ENCODE assay signal across 9 cellular contexts in genomic region chr9:23798325-23798724, GRCh38. TPM values are rescaled to one million over a fixed set of nuclear protein-coding genes. Genes with fewer than 3 reads are reported as not detected.
"Had no signal": no experiment of that assay in that cellular context is flagged by ENCODE, and none has a peak within 500 bp of the region (broad histone marks: within the 10 kb centered on the region; RNA-seq: fewer than 3 reads in every experiment).

No MANE protein-coding gene starts in this region.

- ATAC-seq: HCT116, K562 had no signal

- FAIRE-seq: H1, H54, HTR-8/SVneo, K562 had no signal

- H3K9me3 ChIP-seq: HAP-1 had no signal

- H3K9ac ChIP-seq: GM23248 had no signal

- H3K36me3 ChIP-seq: HAP-1 had no signal

- DNase-seq: GM23248, KG1 had no signal

- H2AFZ ChIP-seq: GM23248 had no signal

- H3K4me3 ChIP-seq: GM23248, HAP-1, K562 had no signal

- H3K27ac ChIP-seq: GM23248 had no signal

RNA-seq across cellular contexts. Expression of gene ELAVL2, which starts 27.7 kb away (rescaled TPM):
- total RNA-seq: GM23248, HT-29, K562 had no signal
- polyA plus RNA-seq: K562 had no signal
